In genomic region chr1:180966744-180967536, GRCh38 we compare ENCODE assay signal across 20 cellular contexts.
"Had no signal": no experiment of that assay in that cellular context is flagged by ENCODE, and none has a peak within 500 bp of the region (broad histone marks: within the 10 kb centered on the region; RNA-seq: fewer than 3 reads in every experiment).

No MANE protein-coding gene starts in this region.

- H3K4me1 Mint-ChIP-seq: WTC11 had no signal

- H3K9me3 Mint-ChIP-seq: activated CD4-positive, alpha-beta T cell treated with anti-CD3 and anti-CD28 coated beads, Interleukin-2, amount 10 ng/mL, durations not matched to agents 24 days and 14 days; activated naive CD8-positive, alpha-beta T cell treated with anti-CD3 and anti-CD28 coated beads, Interleukin-2, amount 50 U/mL, for 24 hours; activated T-cell treated with anti-CD3 and anti-CD28 coated beads, Interleukin-2, amount 50 U/mL, for 72 hours; effector memory CD8-positive, alpha-beta T cell; T-helper 1 cell treated with Interleukin-12 subunit alpha and Interleukin-12 subunit beta and Interleukin-4 antibody, amounts not matched to agents 30 μg/mL and 1 μg/mL, for 36 hours; type B pancreatic cell; WTC11 had no signal

- H3K36me3 ChIP-seq: breast epithelium had no signal

- H3K27ac Mint-ChIP-seq: activated CD4-positive, alpha-beta T cell treated with anti-CD3 and anti-CD28 coated beads, Interleukin-2, amount 10 ng/mL, durations not matched to agents 24 days and 14 days; activated naive CD8-positive, alpha-beta T cell treated with anti-CD3 and anti-CD28 coated beads, Interleukin-2, amount 50 U/mL, for 24 hours; T-helper 1 cell treated with Interleukin-12 subunit alpha and Interleukin-12 subunit beta and Interleukin-4 antibody, amounts not matched to agents 30 μg/mL and 1 μg/mL, for 36 hours; type B pancreatic cell; WTC11 had no signal

- H3K4me1 ChIP-seq: breast epithelium had no signal

- ATAC-seq: activated T-cell treated with anti-CD3 and anti-CD28 coated beads, Interleukin-2, amount 50 U/mL, for 72 hours; effector memory CD8-positive, alpha-beta T cell; left lung; WTC11 had no signal

- H3K4me3 ChIP-seq: breast epithelium, hepatocyte, left lung, right atrium auricular region had no signal

- H3K4me2 ChIP-seq: hepatocyte had no signal

- H3K4me3 Mint-ChIP-seq: activated CD4-positive, alpha-beta T cell treated with anti-CD3 and anti-CD28 coated beads, Interleukin-2, amount 10 ng/mL, durations not matched to agents 24 days and 14 days; activated naive CD8-positive, alpha-beta T cell treated with anti-CD3 and anti-CD28 coated beads, Interleukin-2, amount 50 U/mL, for 24 hours; activated T-cell treated with anti-CD3 and anti-CD28 coated beads, Interleukin-2, amount 50 U/mL, for 72 hours; effector memory CD8-positive, alpha-beta T cell; naive B cell; T-helper 1 cell treated with Interleukin-12 subunit alpha and Interleukin-12 subunit beta and Interleukin-4 antibody, amounts not matched to agents 30 μg/mL and 1 μg/mL, for 36 hours; type B pancreatic cell; WTC11 had no signal

- H3K27me3 Mint-ChIP-seq: activated CD4-positive, alpha-beta T cell treated with anti-CD3 and anti-CD28 coated beads, Interleukin-2, amount 10 ng/mL, durations not matched to agents 24 days and 14 days; activated naive CD8-positive, alpha-beta T cell treated with anti-CD3 and anti-CD28 coated beads, Interleukin-2, amount 50 U/mL, for 24 hours; effector memory CD8-positive, alpha-beta T cell; naive B cell; type B pancreatic cell had no signal

- H3K27me3 ChIP-seq: breast epithelium, hepatocyte, left lung, neutrophil, right atrium auricular region had no signal

- H3K27ac ChIP-seq: breast epithelium, hepatocyte, left lung, neutrophil, right atrium auricular region had no signal

- H2AFZ ChIP-seq: hepatocyte had no signal

- H3K9me3 ChIP-seq: breast epithelium, left lung, neutrophil, right atrium auricular region had no signal

- DNase-seq: activated CD4-positive, alpha-beta T cell treated with anti-CD3 and anti-CD28 coated beads, Interleukin-2, amount 10 ng/mL, durations not matched to agents 24 days and 14 days; activated CD8-positive, alpha-beta memory T cell treated with anti-CD3 and anti-CD28 coated beads, Interleukin-2, amount 50 U/mL, for 48 hours; activated gamma-delta T cell treated with Interleukin-2 at 50 U/mL for 16 hours; activated naive CD8-positive, alpha-beta T cell treated with anti-CD3 and anti-CD28 coated beads, Interleukin-2, amount 50 U/mL, for 24 hours; activated T-cell treated with anti-CD3 and anti-CD28 coated beads, Interleukin-2, amount 50 U/mL, for 72 hours; aorta; dermis blood vessel endothelial cell; effector memory CD8-positive, alpha-beta T cell; left lung; mammary epithelial cell; naive B cell; stimulated activated CD4-positive, alpha-beta T cell treated with anti-CD3 and anti-CD28 coated beads, Interleukin-2, amount 100 ng/mL, for 48 hours; stimulated activated naive CD4-positive, alpha-beta T cell treated with Interleukin-2 at 50 U/mL for 16 hours had no signal
